27 cellular contexts compared by ENCODE assay signal in genomic region chr15:66641485-66642313, GRCh38.
"Had no signal": no experiment of that assay in that cellular context is flagged by ENCODE, and none has a peak within 500 bp of the region (broad histone marks: within the 10 kb centered on the region; RNA-seq: fewer than 3 reads in every experiment).

No MANE protein-coding gene starts in this region.

- FAIRE-seq: astrocyte, colon, frontal cortex, keratinocyte, pancreas had no signal

- H3K27ac Mint-ChIP-seq: activated B cell treated with CpG ODN at 0.5 μM for 24 hours; activated CD4-positive, alpha-beta T cell treated with anti-CD3 and anti-CD28 coated beads for 36 hours; activated naive CD8-positive, alpha-beta T cell treated with anti-CD3 and anti-CD28 coated beads for 36 hours; activated T-helper 2 cell treated with anti-CD3 and anti-CD28 coated beads, Interferon-gamma antibody, Interleukin-2, Interleukin-4, amounts not matched to agents 10 μg/mL and 5 μg/mL and 100 μg/mL, durations not matched to agents 14 hours and 24 hours and 36 hours; stimulated activated effector memory CD8-positive, alpha-beta T cell treated with anti-CD3 and anti-CD28 coated beads, Interleukin-12 subunit alpha, Interleukin-12 subunit beta, amount 100 ng/mL, for 72 hours; T-helper 1 cell treated with Interleukin-12 subunit alpha and Interleukin-12 subunit beta and Interleukin-4 antibody, amounts not matched to agents 30 μg/mL and 1 μg/mL, for 36 hours had no signal

- H3K27me3 ChIP-seq: dorsolateral prefrontal cortex, esophagus muscularis mucosa, pancreas, right atrium auricular region, tibial artery had no signal

- H3K27me3 Mint-ChIP-seq: activated B cell treated with CpG ODN at 0.5 μM for 24 hours; activated CD4-positive, alpha-beta T cell treated with anti-CD3 and anti-CD28 coated beads for 36 hours; activated naive CD8-positive, alpha-beta T cell treated with anti-CD3 and anti-CD28 coated beads for 36 hours; central memory CD8-positive, alpha-beta T cell; effector memory CD8-positive, alpha-beta T cell; stimulated activated naive CD8-positive, alpha-beta T cell treated with anti-CD3 and anti-CD28 coated beads, Interleukin-15, amount 100 ng/mL, for 72 hours had no signal

- DNase-seq: activated B cell treated with CpG ODN at 0.5 μM for 24 hours; activated CD4-positive, alpha-beta T cell treated with anti-CD3 and anti-CD28 coated beads for 36 hours; activated CD4-positive, alpha-beta T cell treated with anti-CD3 and anti-CD28 coated beads, Interleukin-2, amount 50 U/mL, for 4 hours; activated CD8-positive, alpha-beta memory T cell treated with anti-CD3 and anti-CD28 coated beads for 24 hours; activated CD8-positive, alpha-beta memory T cell treated with anti-CD3 and anti-CD28 coated beads, Interleukin-2, amount 50 U/mL, for 4 hours; activated naive CD4-positive, alpha-beta T cell; activated naive CD8-positive, alpha-beta T cell treated with anti-CD3 and anti-CD28 coated beads for 36 hours; activated T-cell treated with anti-CD3 and anti-CD28 coated beads, Interleukin-2, amount 50 U/mL, for 4 hours; dorsolateral prefrontal cortex; effector memory CD8-positive, alpha-beta T cell; glutamatergic neuron; pancreas; psoas muscle; stimulated activated CD4-positive, alpha-beta T cell treated with anti-CD3 and anti-CD28 coated beads, Interleukin-2, amount 100 ng/mL, for 24 hours; stimulated activated naive CD8-positive, alpha-beta T cell treated with anti-CD3 and anti-CD28 coated beads, Interleukin-15, amount 100 ng/mL, for 72 hours; tibial artery had no signal

- ATAC-seq: activated CD4-positive, alpha-beta T cell treated with anti-CD3 and anti-CD28 coated beads for 36 hours; activated T-cell treated with anti-CD3 and anti-CD28 coated beads, Interleukin-2, amount 50 U/mL, for 4 hours; effector memory CD8-positive, alpha-beta T cell; pancreas; psoas muscle; stimulated activated effector memory CD8-positive, alpha-beta T cell treated with anti-CD3 and anti-CD28 coated beads, Interleukin-12 subunit alpha, Interleukin-12 subunit beta, amount 100 ng/mL, for 72 hours; stimulated activated naive CD8-positive, alpha-beta T cell treated with anti-CD3 and anti-CD28 coated beads, Interleukin-15, amount 100 ng/mL, for 72 hours had no signal

- H3K4me3 ChIP-seq: dorsolateral prefrontal cortex, esophagus muscularis mucosa, pancreas, psoas muscle, right atrium auricular region, tibial artery had no signal

- H3K4me1 Mint-ChIP-seq: activated B cell treated with CpG ODN at 0.5 μM for 24 hours had no signal

- H3K9me3 Mint-ChIP-seq: activated B cell treated with CpG ODN at 0.5 μM for 24 hours; activated naive CD8-positive, alpha-beta T cell treated with anti-CD3 and anti-CD28 coated beads for 36 hours; activated T-cell treated with anti-CD3 and anti-CD28 coated beads, Interleukin-2, amount 50 U/mL, for 4 hours; activated T-helper 2 cell treated with anti-CD3 and anti-CD28 coated beads, Interferon-gamma antibody, Interleukin-2, Interleukin-4, amounts not matched to agents 10 μg/mL and 5 μg/mL and 100 μg/mL, durations not matched to agents 14 hours and 24 hours and 36 hours; central memory CD8-positive, alpha-beta T cell; effector memory CD8-positive, alpha-beta T cell; nephron; stimulated activated effector memory CD8-positive, alpha-beta T cell treated with anti-CD3 and anti-CD28 coated beads, Interleukin-12 subunit alpha, Interleukin-12 subunit beta, amount 100 ng/mL, for 72 hours; stimulated activated naive CD8-positive, alpha-beta T cell treated with anti-CD3 and anti-CD28 coated beads, Interleukin-15, amount 100 ng/mL, for 72 hours; T-helper 1 cell treated with Interleukin-12 subunit alpha and Interleukin-12 subunit beta and Interleukin-4 antibody, amounts not matched to agents 30 μg/mL and 1 μg/mL, for 36 hours had no signal

- H3K36me3 Mint-ChIP-seq: activated naive CD8-positive, alpha-beta T cell treated with anti-CD3 and anti-CD28 coated beads for 36 hours; stimulated activated effector memory CD8-positive, alpha-beta T cell treated with anti-CD3 and anti-CD28 coated beads, Interleukin-12 subunit alpha, Interleukin-12 subunit beta, amount 100 ng/mL, for 72 hours had no signal

- H3K4me3 Mint-ChIP-seq: activated B cell treated with CpG ODN at 0.5 μM for 24 hours; activated CD4-positive, alpha-beta T cell treated with anti-CD3 and anti-CD28 coated beads for 36 hours; activated naive CD8-positive, alpha-beta T cell treated with anti-CD3 and anti-CD28 coated beads for 36 hours; activated T-cell treated with anti-CD3 and anti-CD28 coated beads, Interleukin-2, amount 50 U/mL, for 4 hours; central memory CD8-positive, alpha-beta T cell; effector memory CD8-positive, alpha-beta T cell; nephron; stimulated activated effector memory CD8-positive, alpha-beta T cell treated with anti-CD3 and anti-CD28 coated beads, Interleukin-12 subunit alpha, Interleukin-12 subunit beta, amount 100 ng/mL, for 72 hours; stimulated activated naive CD8-positive, alpha-beta T cell treated with anti-CD3 and anti-CD28 coated beads, Interleukin-15, amount 100 ng/mL, for 72 hours; T-helper 1 cell treated with Interleukin-12 subunit alpha and Interleukin-12 subunit beta and Interleukin-4 antibody, amounts not matched to agents 30 μg/mL and 1 μg/mL, for 36 hours had no signal

- H3K27ac ChIP-seq: esophagus muscularis mucosa, pancreas, psoas muscle, tibial artery had no signal

- H3K9me3 ChIP-seq: esophagus muscularis mucosa, pancreas, psoas muscle, right atrium auricular region, tibial artery had no signal

- H3K4me1 ChIP-seq: pancreas, psoas muscle had no signal

- H3K36me3 ChIP-seq: esophagus muscularis mucosa, pancreas, right atrium auricular region, tibial artery had no signal
